In genomic region chr2:46334389-46335345, GRCh38 we compare ENCODE assay signal across 9 cellular contexts. TPM values are rescaled to one million over a fixed set of nuclear protein-coding genes. Genes with fewer than 3 reads are reported as not detected.
DNase-seq lines count a peak whose midpoint lies in the region; ATAC-seq and TF ChIP-seq lines count a peak whose summit lies in the region.
"Had no signal": no experiment of that assay in that cellular context is flagged by ENCODE, and none has a peak within 500 bp of the region (broad histone marks: within the 10 kb centered on the region; RNA-seq: fewer than 3 reads in every experiment).

No MANE protein-coding gene starts in this region.

- intact Hi-C loops in colonic mucosa (cut with DNase I) (loop anchor here (5.0 kb wide), 1 partner anchor 32 kb away; no protein-coding TSS in a partner anchor), transverse colon (cut with DNase I; ENCODE audit: low total_unique reads) (no loop called here)

- no peak for TF ChIP-seq EP300 in transverse colon (IDR thresholded peaks at IDR 0.05; ENCODE audit: low read depth)

- H3K4me3 ChIP-seq in colonic mucosa, result peak overlapping the region; percentile 26
- peak overlapping the region in 3 of 4 donors; percentile 15 to 31 (median 15) for H3K4me3 ChIP-seq in transverse colon

- no peak for TF ChIP-seq POLR2A in transverse colon (IDR thresholded peaks at IDR 0.05)

- DNase-seq in M059J (ENCODE audit: low read depth) (peak; percentile 94), colonic mucosa (no peak), lung microvascular endothelial cell (ENCODE audit: low read depth in 2 of 2) (peak; percentile 77 to 84), transverse colon (no peak), NCI-H2107 (lab: John Stamatoyannopoulos, UW) (no peak), NCI-H1930 (lab: John Stamatoyannopoulos, UW) (no peak)
- no peak for DNase-seq in activated T-cell treated with anti-CD3 and anti-CD28 coated beads, Interleukin-2, amount 50 U/mL, for 1 hour
- DNase-seq: effector CD8-positive, alpha-beta T cell had no signal

- H3K27me3 ChIP-seq in colonic mucosa (no peaks in the 10 kb centered on the region), transverse colon (no peaks in the 10 kb centered on the region)

- peaks cover 18% of the 10 kb centered on the region for H3K4me1 ChIP-seq in colonic mucosa
- peaks cover 46 to 86% (median 59%) of the 10 kb centered on the region in 4 donors for H3K4me1 ChIP-seq in transverse colon

- ATAC-seq in GM19397 (IDR thresholded peaks at IDR 0.05; ENCODE audit: unreplicated experiment), result no peak

- H3K36me3 ChIP-seq in colonic mucosa, result no peaks in the 10 kb centered on the region
- no peaks in the 10 kb centered on the region for H3K36me3 ChIP-seq in transverse colon

- in situ Hi-C loops in transverse colon (cut with MboI; ENCODE audit: low pct_ligation_motif_present in 1 of 4, low pct_unique_long_range_greater_than_20kb in 1 of 4, low sequenced_read_pairs in 3 of 4), result no loop called here

- H3K9me3 ChIP-seq in colonic mucosa (no peaks in the 10 kb centered on the region), transverse colon (no peaks in the 10 kb centered on the region)

- WGBS in transverse colon (ENCODE audit: low coverage in 1 of 2), 2 donors, result 56 to 61% methylated on average over 4 to 6 of the region's 6 CpGs

- TF ChIP-seq CTCF in colonic mucosa (IDR thresholded peaks at IDR 0.05), result no peak
- TF ChIP-seq CTCF in transverse colon (IDR thresholded peaks at IDR 0.05), result no peak

- H3K27ac ChIP-seq in colonic mucosa (peak overlapping the region; percentile 88), transverse colon (peak overlapping the region; percentile 86 to 88 (median 87))

- H3K9ac ChIP-seq in colonic mucosa (ENCODE audit: low read depth in 2 of 2, low read length in 2 of 2), result peak overlapping the region in 1 of 2 donors; percentile 60

RNA-seq across cellular contexts. Expression of gene EPAS1, which starts 37.5 kb away (rescaled TPM):
- total RNA-seq in M059J (2014; rRNA removed; shearing (Covaris generic)), result 22.0 and 23.7 TPM in 2 replicates
- total RNA-seq in colonic mucosa (100 to 1,000 TPM; 116 to 140 TPM), lung microvascular endothelial cell (119 and 128 TPM in 2 replicates), transverse colon (100 to 1,000 TPM; 102 to 260 (median 167) TPM)

Comparison
In these comparisons a context has a peak if more than half of its experiments do, and no peak if none do; other contexts are left out.
1. DNase-seq: peak in M059J (single experiment) and lung microvascular endothelial cell (2 of 2); none in colonic mucosa (single experiment), transverse colon (single experiment), NCI-H2107 (single experiment), NCI-H1930 (0 of 2) and activated T-cell treated with anti-CD3 and anti-CD28 coated beads, Interleukin-2, amount 50 U/mL, for 1 hour (single experiment).